8 cellular contexts compared by ENCODE assay signal in the genomic region with DNA sequence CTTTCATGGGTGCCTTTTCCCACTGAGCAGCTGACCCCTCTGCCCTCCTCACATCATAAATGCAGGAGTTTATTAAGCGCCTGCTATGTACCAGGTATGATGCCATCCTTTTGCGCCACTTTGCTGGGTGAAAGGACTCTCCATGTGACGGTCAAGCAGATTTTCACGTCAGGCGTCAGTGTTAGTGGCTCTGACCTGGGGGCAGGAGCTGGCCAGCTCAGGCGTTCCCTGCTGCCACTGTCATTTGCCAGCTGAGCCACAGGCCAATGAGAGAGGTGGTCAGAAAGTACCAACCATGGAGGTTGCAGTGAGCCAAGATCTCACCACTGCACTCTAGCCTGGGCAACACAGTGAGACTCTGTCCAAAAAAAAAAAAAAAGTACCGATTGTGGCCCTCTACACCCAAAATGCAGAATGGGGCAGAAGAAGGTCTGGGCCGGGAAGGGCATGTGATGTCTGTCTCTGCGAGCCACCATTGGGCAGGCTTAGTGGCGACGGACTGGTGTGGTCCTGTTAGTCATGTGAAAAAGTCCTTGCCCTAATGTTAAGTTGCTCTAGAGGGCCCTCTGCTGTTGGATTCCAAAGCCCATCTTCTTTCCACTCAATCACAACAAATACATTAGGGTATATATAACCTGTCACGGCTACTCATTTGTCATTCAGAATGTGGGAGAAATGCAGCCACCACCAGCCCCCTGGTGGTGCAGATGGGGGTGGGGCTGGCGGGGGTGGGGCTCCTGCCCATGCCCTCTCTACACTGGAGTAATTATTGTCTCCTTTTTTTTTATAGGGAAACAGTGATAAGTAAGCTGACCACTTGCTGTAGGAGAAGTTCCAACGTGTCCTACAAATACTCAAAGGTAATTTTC. TPM values are rescaled to one million over a fixed set of nuclear protein-coding genes. Genes with fewer than 3 reads are reported as not detected.
A peak's percentile ranks its signal among the peaks of the same experiment; 100 is the strongest.
DNase-seq lines count a peak whose midpoint lies in the region; ATAC-seq and TF ChIP-seq lines count a peak whose summit lies in the region.

No MANE protein-coding gene starts in this region.

- H3K23ac ChIP-seq in H9 (ENCODE audit: insufficient read length, low read depth, low read length): no peak overlapping the region

- H2BK20ac ChIP-seq in H9 (ENCODE audit: low read depth, low read length, poor library complexity, severe bottlenecking): no peak overlapping the region

- no peak overlapping the region for H3K27ac ChIP-seq in H9 (ENCODE audit: insufficient read length, low read depth, low read length)

- H2BK120ac ChIP-seq in H9 (ENCODE audit: low read depth, low read length, poor library complexity, severe bottlenecking): no peak overlapping the region

- H2BK15ac ChIP-seq in H9 (ENCODE audit: low read depth, low read length): no peak overlapping the region

- no peaks in the 10 kb centered on the region for H3K79me1 ChIP-seq in H9 (ENCODE audit: insufficient read depth, low read depth, low read length, poor library complexity, severe bottlenecking)

- H3K4me2 ChIP-seq in H9 (ENCODE audit: insufficient read depth, insufficient read length, low read length): no peak overlapping the region

- no CpG with 5 or more reads among the region's 14 CpGs for WGBS in H9 (ENCODE audit: extremely low coverage, insufficient read length, low lambda C conversion rate)

- DNase-seq in D341Med (ENCODE audit: low spot score) (peak; percentile 56), H9 (peak; percentile 66), SK-MEL-5 (ENCODE audit: low read depth, low spot score) (peak; percentile 68), fibroblast of pulmonary artery (ENCODE audit: low read depth) (peak; percentile 43), retina (no peak)
- no peak for DNase-seq in stimulated activated naive CD8-positive, alpha-beta T cell treated with anti-CD3 and anti-CD28 coated beads, Interleukin-15, amount 100 ng/mL, for 72 hours

- no peaks in the 10 kb centered on the region for H3K27me3 Mint-ChIP-seq in H9 (ENCODE audit: low read depth)
- no peaks in the 10 kb centered on the region for H3K27me3 Mint-ChIP-seq in stimulated activated naive CD8-positive, alpha-beta T cell treated with anti-CD3 and anti-CD28 coated beads, Interleukin-15, amount 100 ng/mL, for 72 hours

- peak; percentile 37 for ATAC-seq in stimulated activated naive CD8-positive, alpha-beta T cell treated with anti-CD3 and anti-CD28 coated beads, Interleukin-15, amount 100 ng/mL, for 72 hours
- ATAC-seq in GM19023 (IDR thresholded peaks at IDR 0.05; ENCODE audit: unreplicated experiment): no peak
- ATAC-seq in GM21423 (IDR thresholded peaks at IDR 0.05; ENCODE audit: unreplicated experiment): no peak

- H3K4ac ChIP-seq in H9 (ENCODE audit: low read depth, low read length): no peak overlapping the region

- TF ChIP-seq CTCF in H9 (conservative IDR thresholded peaks at IDR 0.05): peak; percentile 70
- peak; percentile 40 for TF ChIP-seq CTCF in fibroblast of pulmonary artery (IDR thresholded peaks at IDR 0.05; ENCODE audit: low read length, missing control alignments)

- H4K5ac ChIP-seq in H9 (ENCODE audit: insufficient read length, low read depth, low read length): no peak overlapping the region

- H3K4me1 Mint-ChIP-seq in H9: no peaks in the 10 kb centered on the region
- peaks cover 23% of the 10 kb centered on the region for H3K4me1 Mint-ChIP-seq in stimulated activated naive CD8-positive, alpha-beta T cell treated with anti-CD3 and anti-CD28 coated beads, Interleukin-15, amount 100 ng/mL, for 72 hours

- no peak overlapping the region for H2BK5ac ChIP-seq in H9 (ENCODE audit: insufficient read length, low read length)

- no peaks in the 10 kb centered on the region for H3K27me3 ChIP-seq in H9 (ENCODE audit: insufficient read depth, low read length)

- H4K91ac ChIP-seq in H9 (ENCODE audit: insufficient read length, low read depth, low read length): no peak overlapping the region

- no peaks in the 10 kb centered on the region for H4K20me1 ChIP-seq in H9 (ENCODE audit: control insufficient read depth, insufficient read depth, insufficient read length)

- H3K9me3 ChIP-seq in H9 (ENCODE audit: control insufficient read depth, low read depth, low read length): no peaks in the 10 kb centered on the region

- H3K9me3 Mint-ChIP-seq in H9: no peaks in the 10 kb centered on the region
- H3K9me3 Mint-ChIP-seq in stimulated activated naive CD8-positive, alpha-beta T cell treated with anti-CD3 and anti-CD28 coated beads, Interleukin-15, amount 100 ng/mL, for 72 hours: no peaks in the 10 kb centered on the region

- no peaks in the 10 kb centered on the region for H3K23me2 ChIP-seq in H9 (ENCODE audit: insufficient read length, low read depth, low read length, poor library complexity, severe bottlenecking)

- no peak overlapping the region for H3K56ac ChIP-seq in H9 (ENCODE audit: insufficient read length, low read depth, low read length)

- no peak overlapping the region for H3K18ac ChIP-seq in H9 (ENCODE audit: insufficient read length, low read depth, low read length)

- no peak overlapping the region for H3K9ac ChIP-seq in H9 (ENCODE audit: extremely low read depth, insufficient read length, low read length)

- no peak overlapping the region for H3K4me3 ChIP-seq in fibroblast of pulmonary artery (replicated peaks; ENCODE audit: low read depth, low read length)

- in situ Hi-C loops in SK-MEL-5 (cut with HindIII; ENCODE audit: low pct_unique_long_range_greater_than_20kb, low sequenced_read_pairs): no loop called here

- H3T11ph ChIP-seq in H9 (ENCODE audit: low read length): no peak overlapping the region

- no peak overlapping the region for H2BK12ac ChIP-seq in H9 (ENCODE audit: insufficient read length, low read depth, low read length)

- no peak overlapping the region for H3K4me3 Mint-ChIP-seq in H9
- no peak overlapping the region for H3K4me3 Mint-ChIP-seq in stimulated activated naive CD8-positive, alpha-beta T cell treated with anti-CD3 and anti-CD28 coated beads, Interleukin-15, amount 100 ng/mL, for 72 hours

- peak overlapping the region in 1 of 3 experiments; percentile 34; a peak in 1 of 7 replicates for H3K27ac Mint-ChIP-seq in H9
- peak overlapping the region in 1 of 2 donors; percentile 34 for H3K27ac Mint-ChIP-seq in stimulated activated naive CD8-positive, alpha-beta T cell treated with anti-CD3 and anti-CD28 coated beads, Interleukin-15, amount 100 ng/mL, for 72 hours

- no peak overlapping the region for H2AK5ac ChIP-seq in H9 (ENCODE audit: insufficient read length, low read length)

- no peaks in the 10 kb centered on the region for H3K4me1 ChIP-seq in H9 (ENCODE audit: insufficient read depth, low read length)

- no peak overlapping the region for H2AFZ ChIP-seq in H9 (ENCODE audit: low read length)

- no peak overlapping the region for H3K14ac ChIP-seq in H9 (ENCODE audit: insufficient read depth, low read length)

- H3K79me2 ChIP-seq in H9 (ENCODE audit: insufficient read depth, low read length): no peaks in the 10 kb centered on the region

- H3K36me3 Mint-ChIP-seq in H9 (ENCODE audit: insufficient read depth in 1 of 3, low read depth in 3 of 3): peaks cover 41 to 67% (median 43%) of the 10 kb centered on the region in 3 experiments; a peak in 6 of 7 replicates

- no peak overlapping the region for H4K8ac ChIP-seq in H9 (replicated peaks; ENCODE audit: insufficient read length, low read depth, low read length)

RNA-seq across cellular contexts. Expression of gene SLC22A1, which starts 18.4 kb away (rescaled TPM):
- 0.39 and 0.50 TPM in 2 replicates for total RNA-seq in H9 (2021)
- 0.13 and 0.95 TPM in 2 replicates for total RNA-seq in SK-MEL-5 (2014; rRNA removed; shearing (Covaris generic))
- polyA plus RNA-seq in SK-MEL-5 (2015; cell fraction: cytosol; rRNA removed): 0.27 TPM in 1 of 2 replicates, not detected in the other
- 2.0 and 6.3 TPM in 2 replicates for polyA plus RNA-seq in SK-MEL-5 (2015; cell fraction: nucleus; rRNA removed)

Comparison
In these comparisons a context has a peak if more than half of its experiments do, and no peak if none do; other contexts are left out.
1. DNase-seq: peak in D341Med (single experiment), H9 (single experiment), SK-MEL-5 (single experiment) and fibroblast of pulmonary artery (single experiment); none in stimulated activated naive CD8-positive, alpha-beta T cell treated with anti-CD3 and anti-CD28 coated beads, Interleukin-15, amount 100 ng/mL, for 72 hours (0 of 2) and retina (single experiment).